ENCODE assay signal across 13 cellular contexts in the genomic region with DNA sequence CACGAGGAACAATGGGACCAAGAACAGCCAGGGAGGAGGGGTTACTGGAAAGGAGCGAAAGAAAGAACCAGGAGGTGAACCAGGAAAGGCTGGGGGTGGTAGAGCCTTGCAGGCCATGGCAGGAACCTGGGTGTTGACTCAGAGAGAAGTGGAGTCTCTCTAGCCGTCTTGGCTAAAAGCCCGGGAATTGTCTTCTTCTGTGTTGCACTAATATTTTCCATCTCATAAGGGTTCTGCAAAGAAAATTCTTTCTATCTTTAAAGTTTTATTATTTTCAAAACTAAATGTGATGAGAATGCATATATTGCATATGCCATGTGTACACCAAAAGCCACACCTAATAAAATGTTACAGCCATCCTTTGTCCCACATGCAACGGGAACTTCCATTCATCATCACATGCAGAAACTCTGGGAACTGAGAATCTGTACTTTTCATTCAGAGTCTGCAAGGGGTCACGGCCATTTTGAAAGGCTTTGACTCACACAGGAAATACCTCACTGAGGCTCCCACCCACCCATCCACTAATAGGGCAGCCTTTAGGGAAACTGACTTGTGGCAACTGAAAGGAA. TPM values are rescaled to one million over a fixed set of nuclear protein-coding genes. Genes with fewer than 3 reads are reported as not detected.
DNase-seq lines count a peak whose midpoint lies in the region; ATAC-seq and TF ChIP-seq lines count a peak whose summit lies in the region.
"Had no signal": no experiment of that assay in that cellular context is flagged by ENCODE, and none has a peak within 500 bp of the region (broad histone marks: within the 10 kb centered on the region; RNA-seq: fewer than 3 reads in every experiment).

No MANE protein-coding gene starts in this region.

- no peaks in the 10 kb centered on the region for H3K9me3 ChIP-seq in T-helper 17 cell (ENCODE audit: control insufficient read depth, low read length, poor library complexity, severe bottlenecking)

- peaks cover 32% of the 10 kb centered on the region for H3K4me1 ChIP-seq in ACC112 (ENCODE audit: control insufficient read depth, insufficient read depth, low read length, unreplicated experiment)

- ATAC-seq in T-helper 17 cell (no peak), GM18909 (IDR thresholded peaks at IDR 0.05; ENCODE audit: poor library complexity, unreplicated experiment) (no peak)

- H3K27me3 Mint-ChIP-seq in neural crest cell (ENCODE audit: low read depth) (no peaks in the 10 kb centered on the region), T-helper 17 cell (peaks cover 11% of the 10 kb centered on the region)

- peak overlapping the region; percentile 97 for H3K27ac ChIP-seq in ACC112 (ENCODE audit: low read depth, low read length)
- H3K27ac ChIP-seq: KMS-11 had no signal

- H3K4me3 ChIP-seq in ACC112 (ENCODE audit: low read depth, low read length): no peak overlapping the region

- peak overlapping the region; percentile 83 for H2AFZ ChIP-seq in ACC112 (ENCODE audit: low read length, unreplicated experiment)

- H3K4me3 Mint-ChIP-seq in neural crest cell (no peak overlapping the region), T-helper 17 cell (no peak overlapping the region)

- DNase-seq in NCI-H2196 treated with DMSO at 0.1 percent for 48 hours (lab: John Stamatoyannopoulos, UW; ENCODE audit: unreplicated experiment): peak; percentile 71
- peak; percentile 93 for DNase-seq in dermis blood vessel endothelial cell
- no peak for DNase-seq in neural crest cell (ENCODE audit: low read depth, low spot score)
- DNase-seq in H4 (ENCODE audit: low spot score): no peak
- no peak for DNase-seq in T-helper 17 cell
- DNase-seq in SHP77 (lab: John Stamatoyannopoulos, UW): no peak
- DNase-seq: activated CD4-positive, alpha-beta T cell treated with anti-CD3 and anti-CD28 coated beads for 1 hour; NCI-H2171 treated with DMSO at 0.1 percent for 48 hours; SHP77 treated with DMSO at 0.1 percent for 48 hours had no signal

- H3K36me3 Mint-ChIP-seq in neural crest cell (ENCODE audit: low read depth) (no peaks in the 10 kb centered on the region), T-helper 17 cell (ENCODE audit: low read depth) (no peaks in the 10 kb centered on the region)

- no peaks in the 10 kb centered on the region for H3K79me2 ChIP-seq in ACC112 (ENCODE audit: control insufficient read depth, insufficient read depth, low read length, unreplicated experiment)

- no peak for TF ChIP-seq CTCF in neural crest cell (conservative IDR thresholded peaks at IDR 0.05)

- peak overlapping the region; percentile 70 for H3K27ac Mint-ChIP-seq in neural crest cell (ENCODE audit: unreplicated experiment)
- no peak overlapping the region for H3K27ac Mint-ChIP-seq in T-helper 17 cell
- H3K27ac Mint-ChIP-seq: activated T-helper 2 cell treated with anti-CD3 and anti-CD28 coated beads, Interferon-gamma antibody, Interleukin-2, Interleukin-4, amounts not matched to agents 10 μg/mL and 5 μg/mL and 100 μg/mL, durations not matched to agents 14 hours and 24 hours and 36 hours had no signal

- peaks cover 24% of the 10 kb centered on the region for H3K4me1 Mint-ChIP-seq in neural crest cell
- H3K4me1 Mint-ChIP-seq in T-helper 17 cell: no peaks in the 10 kb centered on the region

- no peaks in the 10 kb centered on the region for H3K36me3 ChIP-seq in ACC112 (ENCODE audit: insufficient read depth, low read length)

- no peaks in the 10 kb centered on the region for H3K27me3 ChIP-seq in ACC112 (ENCODE audit: insufficient read depth, low read length)

- peaks cover 4% of the 10 kb centered on the region for H3K9me3 Mint-ChIP-seq in neural crest cell
- H3K9me3 Mint-ChIP-seq: activated T-helper 2 cell treated with anti-CD3 and anti-CD28 coated beads, Interferon-gamma antibody, Interleukin-2, Interleukin-4, amounts not matched to agents 10 μg/mL and 5 μg/mL and 100 μg/mL, durations not matched to agents 14 hours and 24 hours and 36 hours had no signal

RNA-seq across cellular contexts. Expression of a gene that starts 38.0 kb away (rescaled TPM):
- total RNA-seq in dermis blood vessel endothelial cell (88.8 and 98.8 TPM in 2 replicates), neural crest cell (0.19 and 0.61 TPM in 2 replicates), T-helper 17 cell (not detected)
- total RNA-seq in H4 (2014; rRNA removed; shearing (Covaris generic)): 0.15 and 0.25 TPM in 2 replicates

Comparison
In these comparisons a context has a peak if more than half of its experiments do, and no peak if none do; other contexts are left out.
1. DNase-seq: peak in NCI-H2196 treated with DMSO at 0.1 percent for 48 hours (single experiment) and dermis blood vessel endothelial cell (single experiment); none in neural crest cell (single experiment), H4 (single experiment), T-helper 17 cell (0 of 3) and SHP77 (0 of 2).
2. RNA of a gene that starts 38.0 kb away (total RNA-seq): 88.8 to 98.8 TPM in dermis blood vessel endothelial cell; 0.19 to 0.61 TPM in neural crest cell, not detected in T-helper 17 cell and 0.15 to 0.25 TPM in H4; every median in the first group is over 10 times any median in the second.